19 cellular contexts compared by ENCODE assay signal in the genomic region with DNA sequence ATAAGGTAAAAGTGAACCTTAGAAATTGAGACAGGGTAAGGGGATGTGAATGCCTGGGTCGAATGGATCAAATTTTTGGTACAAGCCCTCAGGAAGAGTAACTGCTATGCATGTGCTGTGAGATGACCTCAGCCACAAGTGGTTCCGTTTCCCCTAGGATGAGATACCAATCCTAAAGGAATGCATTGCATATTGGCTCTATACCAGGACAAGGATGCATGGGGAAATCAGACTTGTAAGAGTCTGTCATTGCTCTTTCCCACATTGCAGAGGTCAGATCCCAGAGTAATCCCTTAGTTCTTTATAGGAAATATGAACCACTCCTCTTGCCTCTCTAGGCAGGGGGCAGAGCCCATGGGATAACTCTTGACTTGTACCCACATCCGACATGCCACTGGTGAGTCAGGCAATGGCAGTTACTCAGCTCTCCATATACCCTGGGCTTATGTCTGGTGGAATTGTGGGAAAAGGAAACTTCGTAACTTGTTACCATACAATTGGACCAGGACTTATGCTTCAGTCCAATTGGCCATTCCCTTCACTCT.
"Had no signal": no experiment of that assay in that cellular context is flagged by ENCODE, and none has a peak within 500 bp of the region (broad histone marks: within the 10 kb centered on the region; RNA-seq: fewer than 3 reads in every experiment).

No MANE protein-coding gene starts in this region.

- DNase-seq: activated CD4-positive, alpha-beta T cell treated with anti-CD3 and anti-CD28 coated beads for 36 hours; activated CD4-positive, CD25-positive, alpha-beta regulatory T cell; activated CD8-positive, alpha-beta memory T cell treated with anti-CD3 and anti-CD28 coated beads, Interleukin-2, amount 10 ng/mL, durations not matched to agents 7 days and 5 days; activated CD8-positive, alpha-beta T cell treated with anti-CD3 and anti-CD28 coated beads, Interleukin-2, amount 10 ng/mL, durations not matched to agents 7 days and 5 days; activated naive CD8-positive, alpha-beta T cell treated with anti-CD3 and anti-CD28 coated beads, Interleukin-2, amount 50 U/mL, for 24 hours; activated T-cell treated with anti-CD3 and anti-CD28 coated beads, Interleukin-2, amount 50 U/mL, for 48 hours; amygdala; dermis blood vessel endothelial cell; effector CD4-positive, alpha-beta T cell; glutamatergic neuron; left lung; lower lobe of right lung; mesenchymal stem cell; mucosa of descending colon; right cardiac atrium; stimulated activated CD4-positive, alpha-beta T cell treated with anti-CD3 and anti-CD28 coated beads, Interleukin-15, amount 100 ng/mL, for 24 hours; stimulated activated CD4-positive, alpha-beta T cell treated with anti-CD3 and anti-CD28 coated beads, Interleukin-2, amount 100 ng/mL, for 24 hours; stimulated activated naive B cell treated with anti-CD40 and anti-IgM and Interleukin-4, amounts not matched to agents 10 μg/mL and 1 μg/mL and 100 μg/mL, for 72 hours; transverse colon had no signal
